Comparison of ENCODE assay signal across 14 cellular contexts in the genomic region with DNA sequence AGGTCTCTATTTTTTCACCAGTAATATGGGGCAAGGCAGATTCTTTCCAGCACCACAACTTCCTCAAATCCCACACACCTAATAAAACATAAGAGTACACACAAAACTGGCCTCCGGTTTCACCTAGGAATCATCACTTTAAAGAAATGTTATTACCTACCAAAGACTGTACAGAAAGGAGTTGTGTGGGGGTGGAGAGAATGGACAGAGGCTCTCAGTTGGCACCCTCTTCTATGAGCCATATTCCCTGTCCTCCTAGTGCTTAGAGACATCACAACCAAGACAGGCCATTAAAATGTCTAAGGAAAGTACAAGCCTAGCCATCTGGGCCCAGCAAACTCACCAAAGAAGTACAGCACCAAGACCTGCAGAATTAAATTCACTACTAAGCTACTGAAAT. TPM values are rescaled to one million over a fixed set of nuclear protein-coding genes. Genes with fewer than 3 reads are reported as not detected.
DNase-seq lines count a peak whose midpoint lies in the region; ATAC-seq and TF ChIP-seq lines count a peak whose summit lies in the region.
"Had no signal": no experiment of that assay in that cellular context is flagged by ENCODE, and none has a peak within 500 bp of the region (broad histone marks: within the 10 kb centered on the region; RNA-seq: fewer than 3 reads in every experiment).

No MANE protein-coding gene starts in this region.

- 0 out of 3 replicates have a peak, but pooled peaks have one; percentile 4 for ATAC-seq in SK-N-SH treated with all-trans-retinoic acid at 6 μM for 48 hours
- peak; percentile 15 for ATAC-seq in left colon
- ATAC-seq in HG03196 (IDR thresholded peaks at IDR 0.05; ENCODE audit: unreplicated experiment) = no peak
- ATAC-seq in naive thymus-derived CD8-positive, alpha-beta T cell = no peak
- ATAC-seq: activated T-helper 17 cell treated with anti-CD3 and anti-CD28 coated beads, Interleukin-2, amount 50 U/mL, for 72 hours had no signal

- H3K4me1 ChIP-seq in stomach = peaks cover 38 to 95% (median 62%) of the 10 kb centered on the region in 4 donors

- no peaks in the 10 kb centered on the region for H3K36me3 ChIP-seq in stomach

- peaks cover 0 to 2% (median under 1%) of the 10 kb centered on the region in 4 donors for H3K4me1 Mint-ChIP-seq in naive thymus-derived CD8-positive, alpha-beta T cell
- H3K4me1 Mint-ChIP-seq: activated T-helper 17 cell treated with anti-CD3 and anti-CD28 coated beads, Interleukin-2, amount 50 U/mL, for 72 hours had no signal

- peak; percentile 32 for DNase-seq in G401 (ENCODE audit: low spot score)
- no peak for DNase-seq in left colon
- DNase-seq in stomach = no peak
- DNase-seq in GM10266 (ENCODE audit: extremely low spot score) = no peak
- DNase-seq in HPDE6-E6E7 (ENCODE audit: extremely low spot score) = no peak
- DNase-seq in naive thymus-derived CD8-positive, alpha-beta T cell = no peak
- DNase-seq: activated CD4-positive, alpha-beta T cell treated with anti-CD3 and anti-CD28 coated beads for 4 hours; C1 segment of cervical spinal cord; central memory CD4-positive, alpha-beta T cell; NCI-H1105 treated with DMSO at 0.1 percent for 48 hours; NCI-H774 had no signal

- peak overlapping the region; percentile 64 to 88 (median 78) for H3K27ac ChIP-seq in stomach

- intact Hi-C loops in left colon (cut with DNase I, micrococcal nuclease) (no loop called here), stomach (cut with DNase I; ENCODE audit: low total_unique reads) (no loop called here)

- no peak overlapping the region for H3K4me3 ChIP-seq in stomach

- H3K4me3 Mint-ChIP-seq in naive thymus-derived CD8-positive, alpha-beta T cell = no peak overlapping the region
- H3K4me3 Mint-ChIP-seq: activated T-helper 17 cell treated with anti-CD3 and anti-CD28 coated beads, Interleukin-2, amount 50 U/mL, for 72 hours had no signal

- POLR2A ChIA-PET in naive thymus-derived CD8-positive, alpha-beta T cell (lab: Charles Lee) = no interaction called here

- WGBS in stomach, 5 donors = 48 to 72% (median 61%) methylated on average over 1 of the region's 1 CpG

- H3K27me3 ChIP-seq in stomach = no peaks in the 10 kb centered on the region

- TF ChIP-seq POLR2A in stomach (IDR thresholded peaks at IDR 0.05) = no peak

- no peaks in the 10 kb centered on the region for H3K36me3 Mint-ChIP-seq in naive thymus-derived CD8-positive, alpha-beta T cell

- TF ChIP-seq CTCF in stomach (IDR thresholded peaks at IDR 0.05) (no peak), GM10266 (IDR thresholded peaks at IDR 0.05; ENCODE audit: control insufficient read depth, insufficient read depth, low read depth, missing control alignments) (no peak)

- no peaks in the 10 kb centered on the region for H3K9me3 Mint-ChIP-seq in naive thymus-derived CD8-positive, alpha-beta T cell
- H3K9me3 Mint-ChIP-seq: activated T-helper 17 cell treated with anti-CD3 and anti-CD28 coated beads, Interleukin-2, amount 50 U/mL, for 72 hours had no signal

- no peak overlapping the region for H3K27ac Mint-ChIP-seq in naive thymus-derived CD8-positive, alpha-beta T cell
- H3K27ac Mint-ChIP-seq: activated T-helper 17 cell treated with anti-CD3 and anti-CD28 coated beads, Interleukin-2, amount 50 U/mL, for 72 hours had no signal

- no peaks in the 10 kb centered on the region for H3K9me3 ChIP-seq in stomach

- TF ChIP-seq EP300 in stomach (IDR thresholded peaks at IDR 0.05) = no peak

- peaks cover 8 to 16% (median 12%) of the 10 kb centered on the region in 5 donors for H3K27me3 Mint-ChIP-seq in naive thymus-derived CD8-positive, alpha-beta T cell

- in situ Hi-C loops in G401 (cut with HindIII; ENCODE audit: low sequenced_read_pairs) = no loop called here

TF ChIP-seq in SK-N-SH treated with all-trans-retinoic acid at 6 μM for 48 hours, 23 proteins besides CTCF, POLR2A, EP300 and RAD21:
- TF ChIP-seq ZC3H10 (CRISPR knock-in tag; IDR thresholded peaks at IDR 0.05) = no peak
- TF ChIP-seq, protein P1, sequence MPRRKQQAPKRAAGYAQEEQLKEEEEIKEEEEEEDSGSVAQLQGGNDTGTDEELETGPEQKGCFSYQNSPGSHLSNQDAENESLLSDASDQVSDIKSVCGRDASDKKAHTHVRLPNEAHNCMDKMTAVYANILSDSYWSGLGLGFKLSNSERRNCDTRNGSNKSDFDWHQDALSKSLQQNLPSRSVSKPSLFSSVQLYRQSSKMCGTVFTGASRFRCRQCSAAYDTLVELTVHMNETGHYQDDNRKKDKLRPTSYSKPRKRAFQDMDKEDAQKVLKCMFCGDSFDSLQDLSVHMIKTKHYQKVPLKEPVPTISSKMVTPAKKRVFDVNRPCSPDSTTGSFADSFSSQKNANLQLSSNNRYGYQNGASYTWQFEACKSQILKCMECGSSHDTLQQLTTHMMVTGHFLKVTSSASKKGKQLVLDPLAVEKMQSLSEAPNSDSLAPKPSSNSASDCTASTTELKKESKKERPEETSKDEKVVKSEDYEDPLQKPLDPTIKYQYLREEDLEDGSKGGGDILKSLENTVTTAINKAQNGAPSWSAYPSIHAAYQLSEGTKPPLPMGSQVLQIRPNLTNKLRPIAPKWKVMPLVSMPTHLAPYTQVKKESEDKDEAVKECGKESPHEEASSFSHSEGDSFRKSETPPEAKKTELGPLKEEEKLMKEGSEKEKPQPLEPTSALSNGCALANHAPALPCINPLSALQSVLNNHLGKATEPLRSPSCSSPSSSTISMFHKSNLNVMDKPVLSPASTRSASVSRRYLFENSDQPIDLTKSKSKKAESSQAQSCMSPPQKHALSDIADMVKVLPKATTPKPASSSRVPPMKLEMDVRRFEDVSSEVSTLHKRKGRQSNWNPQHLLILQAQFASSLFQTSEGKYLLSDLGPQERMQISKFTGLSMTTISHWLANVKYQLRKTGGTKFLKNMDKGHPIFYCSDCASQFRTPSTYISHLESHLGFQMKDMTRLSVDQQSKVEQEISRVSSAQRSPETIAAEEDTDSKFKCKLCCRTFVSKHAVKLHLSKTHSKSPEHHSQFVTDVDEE (CRISPR knock-in tag; IDR thresholded peaks at IDR 0.05) = no peak
- TF ChIP-seq ZNF565 (CRISPR knock-in tag; conservative IDR thresholded peaks at IDR 0.05; ENCODE audit: low read depth) = no peak
- no peak for TF ChIP-seq PPARA (CRISPR knock-in tag; IDR thresholded peaks at IDR 0.05; ENCODE audit: borderline replicate concordance)
- TF ChIP-seq, protein P2, sequence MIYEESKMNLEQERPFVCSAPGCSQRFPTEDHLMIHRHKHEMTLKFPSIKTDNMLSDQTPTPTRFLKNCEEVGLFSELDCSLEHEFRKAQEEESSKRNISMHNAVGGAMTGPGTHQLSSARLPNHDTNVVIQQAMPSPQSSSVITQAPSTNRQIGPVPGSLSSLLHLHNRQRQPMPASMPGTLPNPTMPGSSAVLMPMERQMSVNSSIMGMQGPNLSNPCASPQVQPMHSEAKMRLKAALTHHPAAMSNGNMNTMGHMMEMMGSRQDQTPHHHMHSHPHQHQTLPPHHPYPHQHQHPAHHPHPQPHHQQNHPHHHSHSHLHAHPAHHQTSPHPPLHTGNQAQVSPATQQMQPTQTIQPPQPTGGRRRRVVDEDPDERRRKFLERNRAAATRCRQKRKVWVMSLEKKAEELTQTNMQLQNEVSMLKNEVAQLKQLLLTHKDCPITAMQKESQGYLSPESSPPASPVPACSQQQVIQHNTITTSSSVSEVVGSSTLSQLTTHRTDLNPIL (CRISPR knock-in tag; IDR thresholded peaks at IDR 0.05; ENCODE audit: low read depth) = no peak
- TF ChIP-seq, protein P3, sequence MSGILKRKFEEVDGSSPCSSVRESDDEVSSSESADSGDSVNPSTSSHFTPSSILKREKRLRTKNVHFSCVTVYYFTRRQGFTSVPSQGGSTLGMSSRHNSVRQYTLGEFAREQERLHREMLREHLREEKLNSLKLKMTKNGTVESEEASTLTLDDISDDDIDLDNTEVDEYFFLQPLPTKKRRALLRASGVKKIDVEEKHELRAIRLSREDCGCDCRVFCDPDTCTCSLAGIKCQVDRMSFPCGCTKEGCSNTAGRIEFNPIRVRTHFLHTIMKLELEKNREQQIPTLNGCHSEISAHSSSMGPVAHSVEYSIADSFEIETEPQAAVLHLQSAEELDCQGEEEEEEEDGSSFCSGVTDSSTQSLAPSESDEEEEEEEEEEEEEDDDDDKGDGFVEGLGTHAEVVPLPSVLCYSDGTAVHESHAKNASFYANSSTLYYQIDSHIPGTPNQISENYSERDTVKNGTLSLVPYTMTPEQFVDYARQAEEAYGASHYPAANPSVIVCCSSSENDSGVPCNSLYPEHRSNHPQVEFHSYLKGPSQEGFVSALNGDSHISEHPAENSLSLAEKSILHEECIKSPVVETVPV (CRISPR knock-in tag; IDR thresholded peaks at IDR 0.05) = no peak
- no peak for TF ChIP-seq TCF4 (CRISPR knock-in tag; IDR thresholded peaks at IDR 0.05; ENCODE audit: borderline replicate concordance)
- TF ChIP-seq ZFP3 (CRISPR knock-in tag; IDR thresholded peaks at IDR 0.05) = no peak
- no peak for TF ChIP-seq ISL1 (CRISPR knock-in tag; IDR thresholded peaks at IDR 0.05)
- TF ChIP-seq SNAI2 (CRISPR knock-in tag; IDR thresholded peaks at IDR 0.05) = no peak

RNA-seq across cellular contexts. Expression of a gene that starts 56.1 kb away (rescaled TPM):
- total RNA-seq in G401 (2014; rRNA removed; shearing (Covaris generic)) = 40.8 and 62.2 TPM in 2 replicates
- total RNA-seq in left colon (10 to 100 TPM; 34.3 to 48.8 TPM), stomach (100 to 1,000 TPM in 1 of 5 donors, 10 to 100 TPM in 4; 41.4 to 176 (median 64.9) TPM)
- 10 to 100 TPM; 14.9 to 26.6 (median 21.5) TPM for polyA plus RNA-seq in stomach
- total RNA-seq in naive thymus-derived CD8-positive, alpha-beta T cell = 1 to 10 TPM in 1 of 2 experiments, under 1 TPM in 1; 0.99 to 1.7 TPM
- under 1 TPM in 2 of 3 donors, not detected in 1; 0.15 to 0.70 TPM for polyA plus RNA-seq in naive thymus-derived CD8-positive, alpha-beta T cell

Comparison
In these comparisons a context has a peak if more than half of its experiments do, and no peak if none do; other contexts are left out.
1. ATAC-seq: peak in SK-N-SH treated with all-trans-retinoic acid at 6 μM for 48 hours (single experiment) and left colon (single experiment); none in HG03196 (single experiment) and naive thymus-derived CD8-positive, alpha-beta T cell (0 of 2).
2. RNA of a gene that starts 56.1 kb away (total RNA-seq): 41.4 to 176 TPM in stomach, 40.8 to 62.2 TPM in G401 and 34.3 to 48.8 TPM in left colon; 0.99 to 1.7 TPM in naive thymus-derived CD8-positive, alpha-beta T cell; every median in the first group is over 10 times any median in the second.